Comparison of ENCODE assay signal across 10 cellular contexts in genomic region chr1:64915381-64916274, GRCh38. TPM values are rescaled to one million over a fixed set of nuclear protein-coding genes. Genes with fewer than 3 reads are reported as not detected.
A peak's percentile ranks its signal among the peaks of the same experiment; 100 is the strongest.
DNase-seq lines count a peak whose midpoint lies in the region; TF ChIP-seq lines count a peak whose summit lies in the region.
"Had no signal": no experiment of that assay in that cellular context is flagged by ENCODE, and none has a peak within 500 bp of the region (broad histone marks: within the 10 kb centered on the region; RNA-seq: fewer than 3 reads in every experiment).

No MANE protein-coding gene starts in this region.

- peaks cover 70% of the 10 kb centered on the region for H3K4me1 Mint-ChIP-seq in osteocyte (ENCODE audit: unreplicated experiment)

- H2AFZ ChIP-seq in fibroblast of lung (ENCODE audit: low read length) (no peak overlapping the region), MM.1S (ENCODE audit: low read length) (no peak overlapping the region)

- H3K27ac Mint-ChIP-seq in osteocyte (ENCODE audit: unreplicated experiment): peak overlapping the region; percentile 90

- DNase-seq in Daoy (ENCODE audit: low read depth) (peak; percentile 77), SJSA1 (ENCODE audit: low read depth in 1 of 2, low spot score in 2 of 2) (peak in 1 of 2 experiments; percentile 39), fibroblast of lung (ENCODE audit: low read depth in 2 of 2) (peak; percentile 70 to 73), osteocyte (ENCODE audit: extremely low spot score, unreplicated experiment) (no peak), MM.1S (no peak), erythroblast (lab: John Stamatoyannopoulos, UW) (no peak), NCI-H146 (lab: John Stamatoyannopoulos, UW) (no peak)
- DNase-seq in stimulated activated CD4-positive, alpha-beta T cell treated with anti-CD3 and anti-CD28 coated beads, Interleukin-4, amount 100 ng/mL, for 1 hour: no peak
- DNase-seq: NCI-H524 treated with DMSO at 0.1 percent for 48 hours, spleen had no signal

- no peaks in the 10 kb centered on the region for H3K9me3 Mint-ChIP-seq in osteocyte (ENCODE audit: unreplicated experiment)

- H3F3A ChIP-seq in MM.1S (ENCODE audit: insufficient read depth, low read length): no peaks in the 10 kb centered on the region

- H3K4me3 Mint-ChIP-seq in osteocyte (ENCODE audit: unreplicated experiment): no peak overlapping the region

- no peaks in the 10 kb centered on the region for H3K27me3 Mint-ChIP-seq in osteocyte (ENCODE audit: unreplicated experiment)

- no peaks in the 10 kb centered on the region for H4K20me1 ChIP-seq in fibroblast of lung (ENCODE audit: control insufficient read depth, extremely low read depth, insufficient read depth, low read length)
- peaks cover 11% of the 10 kb centered on the region; the same call in 1 of the 2 replicates for H4K20me1 ChIP-seq in MM.1S (ENCODE audit: insufficient read depth, low read length)

- H3K27ac ChIP-seq in SJSA1 (peak overlapping the region; percentile 20), fibroblast of lung (ENCODE audit: insufficient read depth, low read length) (no peak overlapping the region), MM.1S (ENCODE audit: low read length) (no peak overlapping the region)
- H3K27ac ChIP-seq: spleen had no signal

- H3K4me1 ChIP-seq in SJSA1 (replicated peaks): peaks cover 41% of the 10 kb centered on the region
- H3K4me1 ChIP-seq in fibroblast of lung (ENCODE audit: control insufficient read depth, extremely low read depth, insufficient read depth, low read length): peaks cover 22% of the 10 kb centered on the region
- H3K4me1 ChIP-seq in MM.1S (ENCODE audit: low read length): peaks cover 10% of the 10 kb centered on the region

- H3K4me3 ChIP-seq in SJSA1: no peak overlapping the region
- no peak overlapping the region for H3K4me3 ChIP-seq in fibroblast of lung (replicated peaks in 1 of 4; ENCODE audit: control extremely low read depth in 1 of 4, insufficient read depth in 1 of 4, low read depth in 3 of 4, low read length in 4 of 4)
- H3K4me3 ChIP-seq in MM.1S (ENCODE audit: low read length): no peak overlapping the region
- H3K4me3 ChIP-seq: spleen had no signal

- TF ChIP-seq CTCF in fibroblast of lung (conservative IDR thresholded peaks at IDR 0.05 in 1 of 2, IDR thresholded peaks at IDR 0.05 in 1 of 2; ENCODE audit: low read depth in 1 of 2, low read length in 2 of 2) (no peak), osteocyte (IDR thresholded peaks at IDR 0.05) (no peak), MM.1S (IDR thresholded peaks at IDR 0.05; ENCODE audit: low read length) (no peak)

- H3K9ac ChIP-seq in fibroblast of lung (ENCODE audit: insufficient read depth, low read length) (no peak overlapping the region), MM.1S (ENCODE audit: low read length) (no peak overlapping the region)

- H3K36me3 ChIP-seq in SJSA1 (no peaks in the 10 kb centered on the region), fibroblast of lung (ENCODE audit: control insufficient read depth, insufficient read depth, low read length) (no peaks in the 10 kb centered on the region), MM.1S (replicated peaks; ENCODE audit: insufficient read depth, low read length) (no peaks in the 10 kb centered on the region)
- H3K36me3 ChIP-seq: spleen had no signal

- no peak for TF ChIP-seq POLR2A in erythroblast (IDR thresholded peaks at IDR 0.05; ENCODE audit: low read length)

- H3K79me2 ChIP-seq in fibroblast of lung (ENCODE audit: control insufficient read depth, insufficient read depth, low read length) (peaks cover 51% of the 10 kb centered on the region), MM.1S (ENCODE audit: low read length) (peaks cover 90% of the 10 kb centered on the region)

- H3K36me3 Mint-ChIP-seq in osteocyte (ENCODE audit: unreplicated experiment): no peaks in the 10 kb centered on the region

- H3K4me2 ChIP-seq in fibroblast of lung (ENCODE audit: extremely low read depth, insufficient read depth, low read length) (no peak overlapping the region), MM.1S (ENCODE audit: low read depth, low read length) (no peak overlapping the region)

- H3K27me3 ChIP-seq in SJSA1 (replicated peaks) (no peaks in the 10 kb centered on the region), fibroblast of lung (ENCODE audit: control insufficient read depth, insufficient read depth, low read length) (no peaks in the 10 kb centered on the region), MM.1S (replicated peaks; ENCODE audit: insufficient read depth, low read length) (no peaks in the 10 kb centered on the region)
- H3K27me3 ChIP-seq: spleen had no signal

- H3K9me2 ChIP-seq in MM.1S (replicated peaks; ENCODE audit: insufficient read depth, low read length): no peaks in the 10 kb centered on the region

- H3K9me3 ChIP-seq in SJSA1 (replicated peaks): no peaks in the 10 kb centered on the region
- no peaks in the 10 kb centered on the region for H3K9me3 ChIP-seq in fibroblast of lung (ENCODE audit: control insufficient read depth, insufficient read depth, low read depth, low read length)
- no peaks in the 10 kb centered on the region for H3K9me3 ChIP-seq in MM.1S (replicated peaks; ENCODE audit: insufficient read depth, low read length)
- H3K9me3 ChIP-seq: spleen had no signal

RNA-seq across cellular contexts. Expression of gene JAK1, which starts 50.7 kb away (rescaled TPM):
- 70.3 and 115 TPM in 2 replicates for total RNA-seq in Daoy (2014; rRNA removed; shearing (Covaris generic))
- 99.7 and 172 TPM in 2 replicates for total RNA-seq in SJSA1 (2014; rRNA removed; shearing (Covaris generic))
- total RNA-seq in fibroblast of lung: 145 and 152 TPM in 2 replicates
- 131 and 144 TPM in 2 replicates for polyA plus RNA-seq in fibroblast of lung
- 92.7 and 111 TPM in 2 replicates for polyA plus RNA-seq in fibroblast of lung (2012)
- polyA minus RNA-seq in fibroblast of lung (ENCODE audit: low replicate concordance): 132 and 135 TPM in 2 replicates
- total RNA-seq in osteocyte: 103 TPM in 2 replicates

Comparison
In these comparisons a context has a peak if more than half of its experiments do, and no peak if none do; other contexts are left out.
1. DNase-seq: peak in Daoy (single experiment) and fibroblast of lung (2 of 2); none in osteocyte (single experiment), MM.1S (single experiment), erythroblast (0 of 2), stimulated activated CD4-positive, alpha-beta T cell treated with anti-CD3 and anti-CD28 coated beads, Interleukin-4, amount 100 ng/mL, for 1 hour (single experiment) and NCI-H146 (single experiment).